In the genomic region with DNA sequence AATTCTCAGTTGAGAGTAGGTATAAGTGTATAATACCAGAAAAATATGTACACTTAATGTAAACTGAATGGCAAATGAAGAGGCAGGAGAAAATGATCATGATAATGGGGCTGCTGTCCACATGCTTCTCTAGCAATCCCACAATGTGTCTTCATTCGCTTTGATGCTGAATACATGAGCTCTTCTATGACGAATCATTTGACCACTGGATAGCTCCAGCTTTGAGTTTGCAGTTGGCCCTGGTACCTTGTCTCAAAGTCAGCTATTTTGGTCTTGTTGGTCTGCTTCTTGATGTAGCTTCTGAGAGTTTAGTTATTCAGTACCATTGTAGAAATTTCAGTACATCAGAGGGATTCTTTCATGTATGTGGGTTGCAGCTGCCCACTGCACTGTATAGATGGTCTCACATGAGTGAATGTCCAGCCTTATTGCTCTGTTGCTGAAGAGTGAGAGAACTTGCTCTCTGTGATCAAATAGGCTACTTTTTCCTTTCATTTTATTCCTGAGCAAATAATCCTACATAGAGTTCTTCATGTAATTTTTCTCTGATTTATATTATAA, we compare ENCODE assay signal across 32 cellular contexts.
A peak's percentile ranks its signal among the peaks of the same experiment; 100 is the strongest.
DNase-seq lines count a peak whose midpoint lies in the region; ATAC-seq and TF ChIP-seq lines count a peak whose summit lies in the region.
"Had no signal": no experiment of that assay in that cellular context is flagged by ENCODE, and none has a peak within 500 bp of the region (broad histone marks: within the 10 kb centered on the region; RNA-seq: fewer than 3 reads in every experiment).

No MANE protein-coding gene starts in this region.

- H3K27me3 ChIP-seq in spleen (replicated peaks in 1 of 7): no peaks in the 10 kb centered on the region
- H3K27me3 ChIP-seq: cardiac muscle cell, colonic mucosa, right atrium auricular region, SJCRH30 had no signal

- no peaks in the 10 kb centered on the region for H3K27me3 Mint-ChIP-seq in activated naive CD8-positive, alpha-beta T cell treated with anti-CD3 and anti-CD28 coated beads for 36 hours
- H3K27me3 Mint-ChIP-seq: activated CD4-positive, alpha-beta T cell treated with anti-CD3 and anti-CD28 coated beads, Interleukin-2, amount 10 ng/mL, durations not matched to agents 7 days and 5 days; activated naive CD8-positive, alpha-beta T cell; activated T-cell treated with anti-CD3 and anti-CD28 coated beads, Interleukin-2, amount 50 U/mL, for 24 hours; CD8-positive, alpha-beta memory T cell; stimulated activated naive CD8-positive, alpha-beta T cell treated with anti-CD3 and anti-CD28 coated beads, Interleukin-15, Interleukin-2, amounts not matched to agents 100 ng/mL and 50 ng/mL, for 24 hours; T-cell had no signal

- H3K27ac Mint-ChIP-seq in activated naive CD8-positive, alpha-beta T cell treated with anti-CD3 and anti-CD28 coated beads for 36 hours: no peak overlapping the region
- H3K27ac Mint-ChIP-seq: activated CD4-positive, alpha-beta T cell treated with anti-CD3 and anti-CD28 coated beads, Interleukin-2, amount 10 ng/mL, durations not matched to agents 7 days and 5 days; activated naive CD8-positive, alpha-beta T cell; activated T-cell treated with anti-CD3 and anti-CD28 coated beads, Interleukin-2, amount 50 U/mL, for 24 hours; stimulated activated naive CD8-positive, alpha-beta T cell treated with anti-CD3 and anti-CD28 coated beads, Interleukin-15, Interleukin-2, amounts not matched to agents 100 ng/mL and 50 ng/mL, for 24 hours; T-cell; WTC11 had no signal

- H3K36me3 Mint-ChIP-seq in activated naive CD8-positive, alpha-beta T cell treated with anti-CD3 and anti-CD28 coated beads for 36 hours: peaks cover 28% of the 10 kb centered on the region

- no peak for TF ChIP-seq POLR2A in spleen (IDR thresholded peaks at IDR 0.05)

- H3K27ac ChIP-seq in spleen: no peak overlapping the region
- H3K27ac ChIP-seq: cardiac muscle cell, colonic mucosa, KMS-11, right atrium auricular region, SJCRH30, thoracic aorta had no signal

- H3K9me3 Mint-ChIP-seq in activated naive CD8-positive, alpha-beta T cell treated with anti-CD3 and anti-CD28 coated beads for 36 hours: no peaks in the 10 kb centered on the region
- H3K9me3 Mint-ChIP-seq: activated CD4-positive, alpha-beta T cell treated with anti-CD3 and anti-CD28 coated beads, Interleukin-2, amount 10 ng/mL, durations not matched to agents 7 days and 5 days; activated T-cell treated with anti-CD3 and anti-CD28 coated beads, Interleukin-2, amount 50 U/mL, for 24 hours; CD8-positive, alpha-beta memory T cell; stimulated activated naive CD8-positive, alpha-beta T cell treated with anti-CD3 and anti-CD28 coated beads, Interleukin-15, Interleukin-2, amounts not matched to agents 100 ng/mL and 50 ng/mL, for 24 hours; T-cell; WTC11 had no signal

- H3K4me1 Mint-ChIP-seq in activated naive CD8-positive, alpha-beta T cell treated with anti-CD3 and anti-CD28 coated beads for 36 hours: no peaks in the 10 kb centered on the region
- H3K4me1 Mint-ChIP-seq: T-cell had no signal

- intact Hi-C loops in spleen (cut with DNase I; ENCODE audit: low total_unique reads): no loop called here

- peaks cover 0 to 32% (median 12%) of the 10 kb centered on the region in 6 donors for H3K36me3 ChIP-seq in spleen
- H3K36me3 ChIP-seq: cardiac muscle cell, colonic mucosa, right atrium auricular region, SJCRH30, thoracic aorta had no signal

- 88 to 95% (median 93%) methylated on average over 2 of the region's 2 CpGs for WGBS in spleen, 5 donors

- ATAC-seq in HG02798 (IDR thresholded peaks at IDR 0.05; ENCODE audit: poor library complexity, unreplicated experiment) (peak; percentile 53), GM18909 (IDR thresholded peaks at IDR 0.05; ENCODE audit: poor library complexity, unreplicated experiment) (no peak)
- ATAC-seq: left colon, T-cell, WTC11 had no signal

- H3K9me3 ChIP-seq in spleen: no peaks in the 10 kb centered on the region
- H3K9me3 ChIP-seq: colonic mucosa, right atrium auricular region, SJCRH30, thoracic aorta had no signal

- H3K4me1 ChIP-seq in spleen: no peaks in the 10 kb centered on the region
- H3K4me1 ChIP-seq: colonic mucosa, right atrium auricular region, SJCRH30 had no signal

- DNase-seq in GM12865 (ENCODE audit: low read depth) (peak; percentile 5), myocyte (ENCODE audit: low read depth) (peak; percentile 67), middle frontal gyrus (ENCODE audit: extremely low spot score, low spot score) (no peak), spleen (no peak)
- no peak for DNase-seq in activated naive CD8-positive, alpha-beta T cell treated with anti-CD3 and anti-CD28 coated beads for 36 hours
- DNase-seq: activated CD4-positive, alpha-beta T cell treated with anti-CD3 and anti-CD28 coated beads, Interleukin-2, amount 10 ng/mL, durations not matched to agents 7 days and 5 days; activated effector memory CD4-positive, alpha-beta T cell treated with anti-CD3 and anti-CD28 coated beads, Interleukin-2, amount 50 U/mL, for 16 hours; activated T-cell treated with anti-CD3 and anti-CD28 coated beads, Interleukin-2, amount 50 U/mL, for 24 hours; aorta; CD8-positive, alpha-beta memory T cell; colonic mucosa; effector CD8-positive, alpha-beta T cell; hippocampal formation; left colon; NCI-H1436; NCI-H345; NCI-H774; posterior cingulate gyrus; SJCRH30; stimulated activated CD4-positive, alpha-beta T cell treated with anti-CD3 and anti-CD28 coated beads, Interleukin-2, amount 100 ng/mL, for 24 hours; T-cell had no signal

- no peak overlapping the region for H3K4me3 ChIP-seq in GM12865 (ENCODE audit: low read depth, low read length)
- H3K4me3 ChIP-seq in spleen: no peak overlapping the region
- H3K4me3 ChIP-seq: cardiac muscle cell, colonic mucosa, right atrium auricular region, SJCRH30, smooth muscle cell, thoracic aorta had no signal

- no peak for TF ChIP-seq CTCF in GM12865 (IDR thresholded peaks at IDR 0.05; ENCODE audit: insufficient read depth, low read depth, low read length, missing control alignments)
- TF ChIP-seq CTCF in spleen (IDR thresholded peaks at IDR 0.05 in 8 of 11, conservative IDR thresholded peaks at IDR 0.05 in 3 of 11): no peak

- H3K4me3 Mint-ChIP-seq in activated naive CD8-positive, alpha-beta T cell treated with anti-CD3 and anti-CD28 coated beads for 36 hours: no peak overlapping the region
- H3K4me3 Mint-ChIP-seq: activated CD4-positive, alpha-beta T cell treated with anti-CD3 and anti-CD28 coated beads, Interleukin-2, amount 10 ng/mL, durations not matched to agents 7 days and 5 days; activated naive CD8-positive, alpha-beta T cell; activated T-cell treated with anti-CD3 and anti-CD28 coated beads, Interleukin-2, amount 50 U/mL, for 24 hours; CD8-positive, alpha-beta memory T cell; stimulated activated naive CD8-positive, alpha-beta T cell treated with anti-CD3 and anti-CD28 coated beads, Interleukin-15, Interleukin-2, amounts not matched to agents 100 ng/mL and 50 ng/mL, for 24 hours; T-cell; WTC11 had no signal

TF ChIP-seq in PFSK-1, 5 proteins besides CTCF, POLR2A, EP300 and RAD21:
- TF ChIP-seq TAF1 (IDR thresholded peaks at IDR 0.05; ENCODE audit: borderline replicate concordance, insufficient read depth, low read length) (no peak), SIN3A (IDR thresholded peaks at IDR 0.05; ENCODE audit: borderline replicate concordance, insufficient read depth, low read length) (no peak), POLR2AphosphoS5 (IDR thresholded peaks at IDR 0.05; ENCODE audit: low read depth, low read length) (no peak), FOXP2 (optimal IDR thresholded peaks at IDR 0.05; ENCODE audit: borderline replicate concordance, extremely low read depth, extremely low read length, insufficient read depth) (no peak)
- TF ChIP-seq, protein P1, sequence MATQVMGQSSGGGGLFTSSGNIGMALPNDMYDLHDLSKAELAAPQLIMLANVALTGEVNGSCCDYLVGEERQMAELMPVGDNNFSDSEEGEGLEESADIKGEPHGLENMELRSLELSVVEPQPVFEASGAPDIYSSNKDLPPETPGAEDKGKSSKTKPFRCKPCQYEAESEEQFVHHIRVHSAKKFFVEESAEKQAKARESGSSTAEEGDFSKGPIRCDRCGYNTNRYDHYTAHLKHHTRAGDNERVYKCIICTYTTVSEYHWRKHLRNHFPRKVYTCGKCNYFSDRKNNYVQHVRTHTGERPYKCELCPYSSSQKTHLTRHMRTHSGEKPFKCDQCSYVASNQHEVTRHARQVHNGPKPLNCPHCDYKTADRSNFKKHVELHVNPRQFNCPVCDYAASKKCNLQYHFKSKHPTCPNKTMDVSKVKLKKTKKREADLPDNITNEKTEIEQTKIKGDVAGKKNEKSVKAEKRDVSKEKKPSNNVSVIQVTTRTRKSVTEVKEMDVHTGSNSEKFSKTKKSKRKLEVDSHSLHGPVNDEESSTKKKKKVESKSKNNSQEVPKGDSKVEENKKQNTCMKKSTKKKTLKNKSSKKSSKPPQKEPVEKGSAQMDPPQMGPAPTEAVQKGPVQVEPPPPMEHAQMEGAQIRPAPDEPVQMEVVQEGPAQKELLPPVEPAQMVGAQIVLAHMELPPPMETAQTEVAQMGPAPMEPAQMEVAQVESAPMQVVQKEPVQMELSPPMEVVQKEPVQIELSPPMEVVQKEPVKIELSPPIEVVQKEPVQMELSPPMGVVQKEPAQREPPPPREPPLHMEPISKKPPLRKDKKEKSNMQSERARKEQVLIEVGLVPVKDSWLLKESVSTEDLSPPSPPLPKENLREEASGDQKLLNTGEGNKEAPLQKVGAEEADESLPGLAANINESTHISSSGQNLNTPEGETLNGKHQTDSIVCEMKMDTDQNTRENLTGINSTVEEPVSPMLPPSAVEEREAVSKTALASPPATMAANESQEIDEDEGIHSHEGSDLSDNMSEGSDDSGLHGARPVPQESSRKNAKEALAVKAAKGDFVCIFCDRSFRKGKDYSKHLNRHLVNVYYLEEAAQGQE (IDR thresholded peaks at IDR 0.05; ENCODE audit: insufficient read depth in 1 of 2, low read depth in 2 of 2, low read length in 2 of 2): peak; percentile 18 to 51; a peak in 1 of 4 replicates

Comparison
In these comparisons a context has a peak if more than half of its experiments do, and no peak if none do; other contexts are left out.
1. DNase-seq: peak in GM12865 (single experiment) and myocyte (single experiment); none in activated naive CD8-positive, alpha-beta T cell treated with anti-CD3 and anti-CD28 coated beads for 36 hours (single experiment), middle frontal gyrus (single experiment) and spleen (single experiment).